Comparison of ENCODE assay signal across 22 cellular contexts in genomic region chr3:59939826-59940426, GRCh38.
DNase-seq lines count a peak whose midpoint lies in the region; ATAC-seq and TF ChIP-seq lines count a peak whose summit lies in the region.
"Had no signal": no experiment of that assay in that cellular context is flagged by ENCODE, and none has a peak within 500 bp of the region (broad histone marks: within the 10 kb centered on the region; RNA-seq: fewer than 3 reads in every experiment).

No MANE protein-coding gene starts in this region.

- no peak overlapping the region for H2AFZ ChIP-seq in MM.1S (ENCODE audit: low read length)
- H2AFZ ChIP-seq: GM23248 had no signal

- POLR2A ChIA-PET in CD8-positive, alpha-beta memory T cell (lab: Charles Lee): no interaction called here

- H3K36me3 ChIP-seq in heart left ventricle (no peaks in the 10 kb centered on the region), MM.1S (replicated peaks; ENCODE audit: insufficient read depth, low read length) (no peaks in the 10 kb centered on the region)
- H3K36me3 ChIP-seq in CD8-positive, alpha-beta memory T cell (ENCODE audit: insufficient read depth, low read length): no peaks in the 10 kb centered on the region

- ATAC-seq in left ventricle myocardium superior: peak; percentile 48
- no peak for ATAC-seq in heart left ventricle
- no peak for ATAC-seq in central memory CD8-positive, alpha-beta T cell (replicated peaks; ENCODE audit: extremely low read depth, poor library complexity, severe bottlenecking)
- ATAC-seq: A549, PC-3 had no signal

- no peaks in the 10 kb centered on the region for H4K20me1 ChIP-seq in MM.1S (ENCODE audit: insufficient read depth, low read length)

- intact Hi-C loops in left ventricle myocardium superior (cut with micrococcal nuclease) (no loop called here), heart left ventricle (cut with DNase I) (loop anchor here in 1 of 10 donors (5.0 kb wide), 1 partner anchor 227 kb away; no protein-coding TSS in a partner anchor)

- DNase-seq in left ventricle myocardium superior (no peak), heart left ventricle (no peak), NCI-H526 treated with DMSO at 0.1 percent for 48 hours (lab: John Stamatoyannopoulos, UW) (no peak), MM.1S (no peak), iPS-NIHi7 (ENCODE audit: extremely low spot score) (no peak)
- no peak for DNase-seq in CD8-positive, alpha-beta memory T cell
- DNase-seq in central memory CD8-positive, alpha-beta T cell (ENCODE audit: low spot score in 2 of 2): no peak
- DNase-seq: C1 segment of cervical spinal cord, GM23248, H7, NCI-H1048, NCI-H1417, NCI-H1694 treated with DMSO at 0.1 percent for 48 hours, NCI-H2081, NCI-H2227 treated with DMSO at 0.1 percent for 48 hours, NCI-H510A treated with DMSO at 0.1 percent for 48 hours, NCI-H748 treated with DMSO at 0.1 percent for 48 hours, PC-3, SHP77 had no signal

- H3K4me1 Mint-ChIP-seq in CD8-positive, alpha-beta memory T cell: peaks cover 25 to 45% (median 33%) of the 10 kb centered on the region in 3 donors
- H3K4me1 Mint-ChIP-seq in central memory CD8-positive, alpha-beta T cell: peaks cover 26% of the 10 kb centered on the region

- CTCF ChIA-PET in CD8-positive, alpha-beta memory T cell (lab: Charles Lee): no interaction called here

- no peaks in the 10 kb centered on the region for H3K9me3 Mint-ChIP-seq in CD8-positive, alpha-beta memory T cell
- H3K9me3 Mint-ChIP-seq in central memory CD8-positive, alpha-beta T cell: no peaks in the 10 kb centered on the region
- H3K9me3 Mint-ChIP-seq: IgD-negative memory B cell had no signal

- H3K9me3 ChIP-seq in heart left ventricle: peaks cover 0 to 5% (median 0%) of the 10 kb centered on the region in 12 donors
- H3K9me3 ChIP-seq in CD8-positive, alpha-beta memory T cell (ENCODE audit: low read length): no peaks in the 10 kb centered on the region
- H3K9me3 ChIP-seq in MM.1S (replicated peaks; ENCODE audit: insufficient read depth, low read length): no peaks in the 10 kb centered on the region
- H3K9me3 ChIP-seq: A549 had no signal

- H3F3A ChIP-seq in MM.1S (ENCODE audit: insufficient read depth, low read length): no peaks in the 10 kb centered on the region

- H3K27ac Mint-ChIP-seq in CD8-positive, alpha-beta memory T cell: peak overlapping the region in 1 of 8 donors; percentile 55
- no peak overlapping the region for H3K27ac Mint-ChIP-seq in central memory CD8-positive, alpha-beta T cell (ENCODE audit: low read depth)
- H3K27ac Mint-ChIP-seq: IgD-negative memory B cell had no signal

- H3K4me1 ChIP-seq in heart left ventricle (peaks cover 0 to 12% (median 0%) of the 10 kb centered on the region in 12 donors), MM.1S (ENCODE audit: low read length) (no peaks in the 10 kb centered on the region)
- H3K4me1 ChIP-seq in CD8-positive, alpha-beta memory T cell (ENCODE audit: insufficient read depth, low read length): peaks cover 34% of the 10 kb centered on the region
- H3K4me1 ChIP-seq: A549 had no signal

- H3K79me2 ChIP-seq in MM.1S (ENCODE audit: low read length): no peaks in the 10 kb centered on the region

- TF ChIP-seq CTCF in heart left ventricle (IDR thresholded peaks at IDR 0.05): no peak
- no peak for TF ChIP-seq CTCF in MM.1S (IDR thresholded peaks at IDR 0.05; ENCODE audit: low read length)

- no peaks in the 10 kb centered on the region for H3K9me2 ChIP-seq in MM.1S (replicated peaks; ENCODE audit: insufficient read depth, low read length)

- H3K27me3 ChIP-seq in heart left ventricle (no peaks in the 10 kb centered on the region), MM.1S (replicated peaks; ENCODE audit: insufficient read depth, low read length) (no peaks in the 10 kb centered on the region)
- H3K27me3 ChIP-seq in CD8-positive, alpha-beta memory T cell (ENCODE audit: insufficient read depth, low read length, poor library complexity, severe bottlenecking): no peaks in the 10 kb centered on the region

- peaks cover 0 to 2% of the 10 kb centered on the region in 2 donors for H3K27me3 Mint-ChIP-seq in CD8-positive, alpha-beta memory T cell
- no peaks in the 10 kb centered on the region for H3K27me3 Mint-ChIP-seq in central memory CD8-positive, alpha-beta T cell
- H3K27me3 Mint-ChIP-seq: IgD-negative memory B cell had no signal

- TF ChIP-seq POLR2A in heart left ventricle (IDR thresholded peaks at IDR 0.05): no peak

- no peak overlapping the region for H3K4me2 ChIP-seq in MM.1S (ENCODE audit: low read depth, low read length)
- H3K4me2 ChIP-seq: A549, KMS-11 had no signal

- H3K27ac ChIP-seq in heart left ventricle: no peak overlapping the region
- no peak overlapping the region for H3K27ac ChIP-seq in CD8-positive, alpha-beta memory T cell (ENCODE audit: low read depth, low read length)
- H3K27ac ChIP-seq in MM.1S (ENCODE audit: low read length): no peak overlapping the region
- H3K27ac ChIP-seq: A549, GM23248, KMS-11 had no signal

- H3K36me3 Mint-ChIP-seq in CD8-positive, alpha-beta memory T cell: no peaks in the 10 kb centered on the region
- H3K36me3 Mint-ChIP-seq in central memory CD8-positive, alpha-beta T cell (ENCODE audit: insufficient read depth): no peaks in the 10 kb centered on the region
- H3K36me3 Mint-ChIP-seq: IgD-negative memory B cell had no signal

- peak overlapping the region in 4 of 7 donors; percentile 14 to 49 (median 26) for H3K4me3 Mint-ChIP-seq in CD8-positive, alpha-beta memory T cell
- H3K4me3 Mint-ChIP-seq in central memory CD8-positive, alpha-beta T cell: peak overlapping the region; percentile 33

- no peak overlapping the region for H3K4me3 ChIP-seq in heart left ventricle
- no peak overlapping the region for H3K4me3 ChIP-seq in CD8-positive, alpha-beta memory T cell (ENCODE audit: low read length)
- H3K4me3 ChIP-seq in MM.1S (ENCODE audit: low read length): no peak overlapping the region
- H3K4me3 ChIP-seq: A549, GM23248 had no signal

- WGBS in heart left ventricle, 4 donors: 62 to 79% (median 67%) methylated on average over 4 of the region's 4 CpGs

- H3K9ac ChIP-seq in MM.1S (ENCODE audit: low read length): no peak overlapping the region
- H3K9ac ChIP-seq: GM23248, KMS-11 had no signal
